In genomic region chr4:70703695-70704332, GRCh38 we compare ENCODE assay signal across 8 cellular contexts. TPM values are rescaled to one million over a fixed set of nuclear protein-coding genes. Genes with fewer than 3 reads are reported as not detected.
DNase-seq lines count a peak whose midpoint lies in the region; ATAC-seq and TF ChIP-seq lines count a peak whose summit lies in the region.

No MANE protein-coding gene starts in this region.

- no peak for ATAC-seq in upper lobe of right lung

- intact Hi-C loops in CD4-positive, alpha-beta memory T cell (cut with micrococcal nuclease): loop anchor here (2.0 kb wide), 1 partner anchor 19 kb away; no protein-coding TSS in a partner anchor
- intact Hi-C loops in dendritic cell treated with granulocyte-macrophage colony-stimulating factor and Interleukin-4, amounts not matched to agents 40 ng/mL and 50 ng/mL, for 4 days (cut with micrococcal nuclease): loop anchor here (1.0 to 10.0 kb wide), 3 partner anchors 16 to 133 kb away; partner anchors contain the start of genes GRSF1 and UTP3
- intact Hi-C loops in upper lobe of right lung (cut with DNase I): no loop called here

- peak overlapping the region; percentile 87 to 94 (median 91) for H3K4me3 Mint-ChIP-seq in CD4-positive, alpha-beta memory T cell
- H3K4me3 Mint-ChIP-seq in HFFc6 (peak overlapping the region; percentile 89), mesothelial cell of epicardium (peak overlapping the region; percentile 88)
- H3K4me3 Mint-ChIP-seq in dendritic cell treated with granulocyte-macrophage colony-stimulating factor and Interleukin-4, amounts not matched to agents 40 ng/mL and 50 ng/mL, for 4 days: peak overlapping the region; percentile 86

- H3K27me3 Mint-ChIP-seq in CD4-positive, alpha-beta memory T cell: no peaks in the 10 kb centered on the region
- H3K27me3 Mint-ChIP-seq in HFFc6 (ENCODE audit: insufficient read depth): no peaks in the 10 kb centered on the region
- H3K27me3 Mint-ChIP-seq in dendritic cell treated with granulocyte-macrophage colony-stimulating factor and Interleukin-4, amounts not matched to agents 40 ng/mL and 50 ng/mL, for 4 days: no peaks in the 10 kb centered on the region
- H3K27me3 Mint-ChIP-seq in mesothelial cell of epicardium (ENCODE audit: low read depth): no peaks in the 10 kb centered on the region

- H3K9me3 ChIP-seq in CD4-positive, alpha-beta memory T cell (ENCODE audit: control insufficient read depth in 1 of 2, low read length in 2 of 2): no peaks in the 10 kb centered on the region
- no peaks in the 10 kb centered on the region for H3K9me3 ChIP-seq in upper lobe of right lung

- H3K9me3 Mint-ChIP-seq in CD4-positive, alpha-beta memory T cell: no peaks in the 10 kb centered on the region
- H3K9me3 Mint-ChIP-seq in HFFc6 (no peaks in the 10 kb centered on the region), mesothelial cell of epicardium (no peaks in the 10 kb centered on the region)
- no peaks in the 10 kb centered on the region for H3K9me3 Mint-ChIP-seq in dendritic cell treated with granulocyte-macrophage colony-stimulating factor and Interleukin-4, amounts not matched to agents 40 ng/mL and 50 ng/mL, for 4 days

- no peak for DNase-seq in CD4-positive, alpha-beta memory T cell
- DNase-seq in HFFc6 (peak; percentile 48), OCI-M2 (lab: John Stamatoyannopoulos, UW; ENCODE audit: unreplicated experiment) (peak; percentile 7), mesothelial cell of epicardium (ENCODE audit: low spot score in 2 of 2, unreplicated experiment in 2 of 2) (no peak), upper lobe of right lung (no peak), mesenteric fat pad (ENCODE audit: low spot score) (no peak), NCI-H226 (no peak)

- H3K36me3 ChIP-seq in CD4-positive, alpha-beta memory T cell (ENCODE audit: insufficient read depth, low read length): no peaks in the 10 kb centered on the region
- H3K36me3 ChIP-seq in upper lobe of right lung: no peaks in the 10 kb centered on the region

- peaks cover 17 to 24% (median 20%) of the 10 kb centered on the region in 4 donors for H3K4me1 Mint-ChIP-seq in CD4-positive, alpha-beta memory T cell
- peaks cover 27% of the 10 kb centered on the region for H3K4me1 Mint-ChIP-seq in HFFc6 (ENCODE audit: low read depth)
- peaks cover 10% of the 10 kb centered on the region for H3K4me1 Mint-ChIP-seq in dendritic cell treated with granulocyte-macrophage colony-stimulating factor and Interleukin-4, amounts not matched to agents 40 ng/mL and 50 ng/mL, for 4 days (ENCODE audit: low read depth)
- peaks cover 28% of the 10 kb centered on the region for H3K4me1 Mint-ChIP-seq in mesothelial cell of epicardium

- CTCF ChIA-PET in CD4-positive, alpha-beta memory T cell (lab: Charles Lee; ENCODE audit: partially characterized antibody): interaction anchor here (0.8 to 9.5 kb wide), 13 partner anchors 13 to 293 kb away, joined by 3 to 134 read pairs (median 4); partner anchors contain the start of genes RUFY3 and UTP3

- TF ChIP-seq CTCF in HFFc6 (IDR thresholded peaks at IDR 0.05) (no peak), mesothelial cell of epicardium (IDR thresholded peaks at IDR 0.05; ENCODE audit: unreplicated experiment) (no peak), upper lobe of right lung (IDR thresholded peaks at IDR 0.05) (no peak)

- peak overlapping the region; percentile 79 for H3K27ac ChIP-seq in CD4-positive, alpha-beta memory T cell (ENCODE audit: low read depth, low read length)
- H3K27ac ChIP-seq in upper lobe of right lung: peak overlapping the region; percentile 93

- peak overlapping the region; percentile 89 to 97 (median 95) for H3K27ac Mint-ChIP-seq in CD4-positive, alpha-beta memory T cell
- H3K27ac Mint-ChIP-seq in HFFc6 (peak overlapping the region; percentile 95), mesothelial cell of epicardium (peak overlapping the region; percentile 99)
- H3K27ac Mint-ChIP-seq in dendritic cell treated with granulocyte-macrophage colony-stimulating factor and Interleukin-4, amounts not matched to agents 40 ng/mL and 50 ng/mL, for 4 days: peak overlapping the region; percentile 92

- peak overlapping the region in 1 of 2 donors; percentile 38 for H3K4me3 ChIP-seq in CD4-positive, alpha-beta memory T cell (ENCODE audit: low read length in 2 of 2)
- H3K4me3 ChIP-seq in upper lobe of right lung: peak overlapping the region; percentile 89

- POLR2A ChIA-PET in CD4-positive, alpha-beta memory T cell (lab: Charles Lee; ENCODE audit: partially characterized antibody): interaction anchor here (0.6 to 7.7 kb wide), 8 partner anchors 12 to 306 kb away, joined by 3 to 174 read pairs (median 18); partner anchors contain the start of genes DCK, GRSF1, RUFY3 and UTP3

- H3K4me1 ChIP-seq in CD4-positive, alpha-beta memory T cell (ENCODE audit: insufficient read depth, low read length): peaks cover 28% of the 10 kb centered on the region
- peaks cover 19% of the 10 kb centered on the region for H3K4me1 ChIP-seq in upper lobe of right lung

- H3K27me3 ChIP-seq in CD4-positive, alpha-beta memory T cell (ENCODE audit: insufficient read depth, low read length): no peaks in the 10 kb centered on the region
- H3K27me3 ChIP-seq in upper lobe of right lung: no peaks in the 10 kb centered on the region

- peaks cover 0 to 12% of the 10 kb centered on the region in 2 donors for H3K36me3 Mint-ChIP-seq in CD4-positive, alpha-beta memory T cell
- H3K36me3 Mint-ChIP-seq in HFFc6 (ENCODE audit: low read depth): no peaks in the 10 kb centered on the region
- H3K36me3 Mint-ChIP-seq in dendritic cell treated with granulocyte-macrophage colony-stimulating factor and Interleukin-4, amounts not matched to agents 40 ng/mL and 50 ng/mL, for 4 days (ENCODE audit: low read depth): peaks cover 11% of the 10 kb centered on the region
- no peaks in the 10 kb centered on the region for H3K36me3 Mint-ChIP-seq in mesothelial cell of epicardium

RNA-seq across cellular contexts. Expression of gene UTP3, which starts 15.5 kb away (rescaled TPM):
- 10 to 100 TPM; 43.2 to 45.3 TPM for total RNA-seq in CD4-positive, alpha-beta memory T cell
- 10 to 100 TPM in 1 of 2 donors, 1 to 10 TPM in 1; 4.7 to 17.2 TPM for polyA plus RNA-seq in CD4-positive, alpha-beta memory T cell
- total RNA-seq in HFFc6 (2021; fragmentation: NEBNext Ultra II Directional; extraction: Animal tissue kit (Norgen Biotek cat#: 25700)): 10 to 100 TPM; 38.8 to 48.0 (median 43.1) TPM
- 28.0 to 30.4 TPM (median 29.6 TPM) in 3 replicates for total RNA-seq in mesothelial cell of epicardium
- total RNA-seq in upper lobe of right lung: 27.2 TPM
- total RNA-seq in mesenteric fat pad: 26.1 TPM

RNA-seq across cellular contexts. Expression of gene RUFY3, which starts 17.9 kb away (rescaled TPM):
- 10 to 100 TPM; 36.2 TPM for total RNA-seq in CD4-positive, alpha-beta memory T cell
- polyA plus RNA-seq in CD4-positive, alpha-beta memory T cell: 1 to 10 TPM; 3.3 to 9.2 TPM
- 10 to 100 TPM; 35.7 to 44.8 (median 38.4) TPM for total RNA-seq in HFFc6 (2021; fragmentation: NEBNext Ultra II Directional; extraction: Animal tissue kit (Norgen Biotek cat#: 25700))
- total RNA-seq in mesothelial cell of epicardium (96.0 to 101 TPM (median 96.6 TPM) in 3 replicates), upper lobe of right lung (98.2 TPM), mesenteric fat pad (54.8 TPM)

RNA-seq across cellular contexts. Expression of gene JCHAIN, which starts 37.5 kb away (rescaled TPM):
- not detected for total RNA-seq in CD4-positive, alpha-beta memory T cell
- 10 to 100 TPM in 1 of 2 donors, 1 to 10 TPM in 1; 1.3 to 51.8 TPM for polyA plus RNA-seq in CD4-positive, alpha-beta memory T cell
- 1 to 10 TPM in 1 of 6 experiments, under 1 TPM in 4, not detected in 1; 0.15 to 1.3 (median 0.46) TPM for total RNA-seq in HFFc6 (2021; fragmentation: NEBNext Ultra II Directional; extraction: Animal tissue kit (Norgen Biotek cat#: 25700))
- total RNA-seq in mesothelial cell of epicardium (0.16 to 0.47 TPM (median 0.18 TPM) in 3 replicates), upper lobe of right lung (99.1 TPM), mesenteric fat pad (9.4 TPM)

Comparison
In these comparisons a context has a peak if more than half of its experiments do, and no peak if none do; other contexts are left out.
1. DNase-seq: peak in HFFc6 (single experiment) and OCI-M2 (single experiment); none in CD4-positive, alpha-beta memory T cell (0 of 5), mesothelial cell of epicardium (0 of 2), upper lobe of right lung (single experiment), mesenteric fat pad (single experiment) and NCI-H226 (single experiment).
2. Peak in every context shown above with its lines, with median percentiles within 50 percentile points of each other: H3K27ac Mint-ChIP-seq and H3K4me3 Mint-ChIP-seq.